In genomic region chr2:32946314-32947075, GRCh38 we compare ENCODE assay signal across 1 cellular context.
TF ChIP-seq lines count a peak whose summit lies in the region.

Gene LTBP1 (plus strand): TSS chr2:32946953. CDS start chr2:32947325, 372 bp downstream.

TF ChIP-seq in HepG2, 621 proteins besides CTCF, POLR2A, EP300 and RAD21 (continued from another document and continues in another):
- TF ChIP-seq SKIL (CRISPR knock-in tag; IDR thresholded peaks at IDR 0.05; ENCODE audit: borderline replicate concordance) = no peak
- 0 out of 2 replicates have a peak, but pooled peaks have one; percentile 27 for TF ChIP-seq ZNF598 (CRISPR knock-in tag; IDR thresholded peaks at IDR 0.05; ENCODE audit: borderline replicate concordance)
- TF ChIP-seq CEBPB (IDR thresholded peaks at IDR 0.05; ENCODE audit: borderline replicate concordance, low read depth, low read length) = no peak
- TF ChIP-seq ZNF552 (CRISPR knock-in tag; IDR thresholded peaks at IDR 0.05; ENCODE audit: borderline replicate concordance) = no peak
- no peak for TF ChIP-seq ZSCAN20 (CRISPR knock-in tag; IDR thresholded peaks at IDR 0.05; ENCODE audit: borderline replicate concordance)
- TF ChIP-seq ZNF883 (CRISPR knock-in tag; IDR thresholded peaks at IDR 0.05; ENCODE audit: not compliant biosample characterization) = peak; percentile 49
- TF ChIP-seq HNF4G (IDR thresholded peaks at IDR 0.05; ENCODE audit: borderline replicate concordance, low read depth, low read length) = no peak
- TF ChIP-seq HNF4G (CRISPR knock-in tag; IDR thresholded peaks at IDR 0.05; ENCODE audit: borderline replicate concordance, low read depth) = no peak
- no peak for TF ChIP-seq TRIM22 (IDR thresholded peaks at IDR 0.05)
- no peak for TF ChIP-seq ZBTB7B (CRISPR knock-in tag; IDR thresholded peaks at IDR 0.05)
- peak; percentile 65; the same call in 1 of the 2 replicates for TF ChIP-seq EZH2 (conservative IDR thresholded peaks at IDR 0.05; ENCODE audit: low read depth, low read length)
- no peak for TF ChIP-seq ZNF101 (CRISPR knock-in tag; IDR thresholded peaks at IDR 0.05; ENCODE audit: borderline replicate concordance, low read depth)
- TF ChIP-seq NFYC (CRISPR knock-in tag; IDR thresholded peaks at IDR 0.05) = no peak
- TF ChIP-seq SRY (CRISPR knock-in tag; IDR thresholded peaks at IDR 0.05) = no peak
- TF ChIP-seq, protein P1, sequence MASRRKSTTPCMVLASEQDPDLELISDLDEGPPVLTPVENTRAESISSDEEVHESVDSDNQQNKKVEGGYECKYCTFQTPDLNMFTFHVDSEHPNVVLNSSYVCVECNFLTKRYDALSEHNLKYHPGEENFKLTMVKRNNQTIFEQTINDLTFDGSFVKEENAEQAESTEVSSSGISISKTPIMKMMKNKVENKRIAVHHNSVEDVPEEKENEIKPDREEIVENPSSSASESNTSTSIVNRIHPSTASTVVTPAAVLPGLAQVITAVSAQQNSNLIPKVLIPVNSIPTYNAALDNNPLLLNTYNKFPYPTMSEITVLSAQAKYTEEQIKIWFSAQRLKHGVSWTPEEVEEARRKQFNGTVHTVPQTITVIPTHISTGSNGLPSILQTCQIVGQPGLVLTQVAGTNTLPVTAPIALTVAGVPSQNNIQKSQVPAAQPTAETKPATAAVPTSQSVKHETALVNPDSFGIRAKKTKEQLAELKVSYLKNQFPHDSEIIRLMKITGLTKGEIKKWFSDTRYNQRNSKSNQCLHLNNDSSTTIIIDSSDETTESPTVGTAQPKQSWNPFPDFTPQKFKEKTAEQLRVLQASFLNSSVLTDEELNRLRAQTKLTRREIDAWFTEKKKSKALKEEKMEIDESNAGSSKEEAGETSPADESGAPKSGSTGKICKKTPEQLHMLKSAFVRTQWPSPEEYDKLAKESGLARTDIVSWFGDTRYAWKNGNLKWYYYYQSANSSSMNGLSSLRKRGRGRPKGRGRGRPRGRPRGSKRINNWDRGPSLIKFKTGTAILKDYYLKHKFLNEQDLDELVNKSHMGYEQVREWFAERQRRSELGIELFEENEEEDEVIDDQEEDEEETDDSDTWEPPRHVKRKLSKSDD (CRISPR knock-in tag; IDR thresholded peaks at IDR 0.05; ENCODE audit: low read depth) = no peak
- peak; percentile 56; the same call in 1 of the 2 replicates for TF ChIP-seq ZNF709 (CRISPR knock-in tag; IDR thresholded peaks at IDR 0.05)
- TF ChIP-seq ZNF20 (CRISPR knock-in tag; IDR thresholded peaks at IDR 0.05) = no peak
- no peak for TF ChIP-seq NKX3-1 (CRISPR knock-in tag; IDR thresholded peaks at IDR 0.05)
- TF ChIP-seq FLYWCH1 (CRISPR knock-in tag; IDR thresholded peaks at IDR 0.05) = no peak
- TF ChIP-seq, protein P2, sequence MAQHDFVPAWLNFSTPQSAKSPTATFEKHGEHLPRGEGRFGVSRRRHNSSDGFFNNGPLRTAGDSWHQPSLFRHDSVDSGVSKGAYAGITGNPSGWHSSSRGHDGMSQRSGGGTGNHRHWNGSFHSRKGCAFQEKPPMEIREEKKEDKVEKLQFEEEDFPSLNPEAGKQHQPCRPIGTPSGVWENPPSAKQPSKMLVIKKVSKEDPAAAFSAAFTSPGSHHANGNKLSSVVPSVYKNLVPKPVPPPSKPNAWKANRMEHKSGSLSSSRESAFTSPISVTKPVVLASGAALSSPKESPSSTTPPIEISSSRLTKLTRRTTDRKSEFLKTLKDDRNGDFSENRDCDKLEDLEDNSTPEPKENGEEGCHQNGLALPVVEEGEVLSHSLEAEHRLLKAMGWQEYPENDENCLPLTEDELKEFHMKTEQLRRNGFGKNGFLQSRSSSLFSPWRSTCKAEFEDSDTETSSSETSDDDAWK (CRISPR knock-in tag; IDR thresholded peaks at IDR 0.05) = no peak
- no peak for TF ChIP-seq TARDBP (CRISPR knock-in tag; IDR thresholded peaks at IDR 0.05)
- TF ChIP-seq KMT2A (CRISPR knock-in tag; IDR thresholded peaks at IDR 0.05) = no peak
- 0 out of 2 replicates have a peak, but pooled peaks have one; percentile 53 for TF ChIP-seq ZSCAN9 (CRISPR knock-in tag; IDR thresholded peaks at IDR 0.05; ENCODE audit: borderline replicate concordance)
- TF ChIP-seq HDAC6 (IDR thresholded peaks at IDR 0.05; ENCODE audit: low read depth, low read length) = no peak
- TF ChIP-seq HNRNPLL (IDR thresholded peaks at IDR 0.05; ENCODE audit: low read depth, low read length, poor library complexity, severe bottlenecking) = peak; percentile 40
- no peak for TF ChIP-seq KLF6 (CRISPR knock-in tag; IDR thresholded peaks at IDR 0.05)
- TF ChIP-seq, protein P3, sequence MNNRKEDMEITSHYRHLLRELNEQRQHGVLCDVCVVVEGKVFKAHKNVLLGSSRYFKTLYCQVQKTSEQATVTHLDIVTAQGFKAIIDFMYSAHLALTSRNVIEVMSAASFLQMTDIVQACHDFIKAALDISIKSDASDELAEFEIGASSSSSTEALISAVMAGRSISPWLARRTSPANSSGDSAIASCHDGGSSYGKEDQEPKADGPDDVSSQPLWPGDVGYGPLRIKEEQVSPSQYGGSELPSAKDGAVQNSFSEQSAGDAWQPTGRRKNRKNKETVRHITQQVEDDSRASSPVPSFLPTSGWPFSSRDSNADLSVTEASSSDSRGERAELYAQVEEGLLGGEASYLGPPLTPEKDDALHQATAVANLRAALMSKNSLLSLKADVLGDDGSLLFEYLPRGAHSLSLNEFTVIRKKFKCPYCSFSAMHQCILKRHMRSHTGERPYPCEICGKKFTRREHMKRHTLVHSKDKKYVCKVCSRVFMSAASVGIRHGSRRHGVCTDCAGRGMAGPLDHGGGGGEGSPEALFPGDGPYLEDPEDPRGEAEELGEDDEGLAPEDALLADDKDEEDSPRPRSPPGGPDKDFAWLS (CRISPR knock-in tag; IDR thresholded peaks at IDR 0.05; ENCODE audit: borderline replicate concordance) = no peak
- TF ChIP-seq GTF2F1 (IDR thresholded peaks at IDR 0.05; ENCODE audit: low read length) = no peak
- TF ChIP-seq TEF (CRISPR knock-in tag; IDR thresholded peaks at IDR 0.05) = no peak
- TF ChIP-seq KMT2B (CRISPR knock-in tag; IDR thresholded peaks at IDR 0.05) = no peak
- TF ChIP-seq, protein P4, sequence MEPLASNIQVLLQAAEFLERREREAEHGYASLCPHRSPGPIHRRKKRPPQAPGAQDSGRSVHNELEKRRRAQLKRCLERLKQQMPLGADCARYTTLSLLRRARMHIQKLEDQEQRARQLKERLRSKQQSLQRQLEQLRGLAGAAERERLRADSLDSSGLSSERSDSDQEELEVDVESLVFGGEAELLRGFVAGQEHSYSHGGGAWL (CRISPR knock-in tag; IDR thresholded peaks at IDR 0.05) = 0 out of 2 replicates have a peak, but pooled peaks have one; percentile 38
- peak; percentile 62 for TF ChIP-seq ZNF407 (CRISPR knock-in tag; IDR thresholded peaks at IDR 0.05; ENCODE audit: not compliant biosample characterization)
- no peak for TF ChIP-seq ZNF607 (CRISPR knock-in tag; IDR thresholded peaks at IDR 0.05; ENCODE audit: borderline replicate concordance)
- 0 out of 2 replicates have a peak, but pooled peaks have one; percentile 37 for TF ChIP-seq ZNF224 (CRISPR knock-in tag; IDR thresholded peaks at IDR 0.05)
- no peak for TF ChIP-seq MIER2 (CRISPR knock-in tag; IDR thresholded peaks at IDR 0.05)
- TF ChIP-seq, protein P5, sequence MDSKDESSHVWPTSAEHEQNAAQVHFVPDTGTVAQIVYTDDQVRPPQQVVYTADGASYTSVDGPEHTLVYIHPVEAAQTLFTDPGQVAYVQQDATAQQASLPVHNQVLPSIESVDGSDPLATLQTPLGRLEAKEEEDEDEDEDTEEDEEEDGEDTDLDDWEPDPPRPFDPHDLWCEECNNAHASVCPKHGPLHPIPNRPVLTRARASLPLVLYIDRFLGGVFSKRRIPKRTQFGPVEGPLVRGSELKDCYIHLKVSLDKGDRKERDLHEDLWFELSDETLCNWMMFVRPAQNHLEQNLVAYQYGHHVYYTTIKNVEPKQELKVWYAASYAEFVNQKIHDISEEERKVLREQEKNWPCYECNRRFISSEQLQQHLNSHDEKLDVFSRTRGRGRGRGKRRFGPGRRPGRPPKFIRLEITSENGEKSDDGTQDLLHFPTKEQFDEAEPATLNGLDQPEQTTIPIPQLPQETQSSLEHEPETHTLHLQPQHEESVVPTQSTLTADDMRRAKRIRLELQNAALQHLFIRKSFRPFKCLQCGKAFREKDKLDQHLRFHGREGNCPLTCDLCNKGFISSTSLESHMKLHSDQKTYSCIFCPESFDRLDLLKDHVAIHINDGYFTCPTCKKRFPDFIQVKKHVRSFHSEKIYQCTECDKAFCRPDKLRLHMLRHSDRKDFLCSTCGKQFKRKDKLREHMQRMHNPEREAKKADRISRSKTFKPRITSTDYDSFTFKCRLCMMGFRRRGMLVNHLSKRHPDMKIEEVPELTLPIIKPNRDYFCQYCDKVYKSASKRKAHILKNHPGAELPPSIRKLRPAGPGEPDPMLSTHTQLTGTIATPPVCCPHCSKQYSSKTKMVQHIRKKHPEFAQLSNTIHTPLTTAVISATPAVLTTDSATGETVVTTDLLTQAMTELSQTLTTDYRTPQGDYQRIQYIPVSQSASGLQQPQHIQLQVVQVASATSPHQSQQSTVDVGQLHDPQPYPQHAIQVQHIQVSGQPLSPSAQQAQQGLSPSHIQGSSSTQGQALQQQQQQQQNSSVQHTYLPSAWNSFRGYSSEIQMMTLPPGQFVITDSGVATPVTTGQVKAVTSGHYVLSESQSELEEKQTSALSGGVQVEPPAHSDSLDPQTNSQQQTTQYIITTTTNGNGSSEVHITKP (CRISPR knock-in tag; IDR thresholded peaks at IDR 0.05; ENCODE audit: low read depth) = no peak
- TF ChIP-seq SIN3B (IDR thresholded peaks at IDR 0.05; ENCODE audit: low read length) = no peak
